ENCODE assay signal across 31 cellular contexts in genomic region chr2:208565690-208566421, GRCh38.
"Had no signal": no experiment of that assay in that cellular context is flagged by ENCODE, and none has a peak within 500 bp of the region (broad histone marks: within the 10 kb centered on the region; RNA-seq: fewer than 3 reads in every experiment).

No MANE protein-coding gene starts in this region.

- H3K27me3 ChIP-seq: ascending aorta, breast epithelium, cardiac muscle cell, colonic mucosa, heart left ventricle had no signal

- H3K27ac ChIP-seq: ascending aorta, breast epithelium, cardiac muscle cell, colonic mucosa, epithelial cell of prostate, heart left ventricle had no signal

- H3K9me3 ChIP-seq: ascending aorta, colonic mucosa had no signal

- ATAC-seq: activated CD4-positive, alpha-beta T cell treated with anti-CD3 and anti-CD28 coated beads for 36 hours; activated naive CD4-positive, alpha-beta T cell treated with anti-CD3 and anti-CD28 coated beads, Interleukin-2, amount 50 U/mL, for 72 hours; activated T-cell treated with anti-CD3 and anti-CD28 coated beads, Interleukin-2, amount 50 U/mL, for 72 hours; esophagus mucosa; heart left ventricle had no signal

- DNase-seq: activated CD4-positive, alpha-beta memory T cell treated with anti-CD3 and anti-CD28 coated beads, Interleukin-2, amount 10 ng/mL, durations not matched to agents 7 days and 5 days; activated CD4-positive, alpha-beta T cell treated with anti-CD3 and anti-CD28 coated beads for 36 hours; activated CD4-positive, alpha-beta T cell treated with anti-CD3 and anti-CD28 coated beads, Interleukin-2, amount 10 ng/mL, durations not matched to agents 7 days and 5 days; activated CD4-positive, alpha-beta T cell treated with anti-CD3 and anti-CD28 coated beads, Interleukin-2, amount 50 U/mL, for 4 hours; activated CD4-positive, CD25-positive, alpha-beta regulatory T cell; activated CD4-positive, CD25-positive, alpha-beta regulatory T cell treated with anti-CD3 and anti-CD28 coated beads, Interleukin-2, amount 50 U/mL, for 72 hours; activated CD8-positive, alpha-beta memory T cell treated with anti-CD3 and anti-CD28 coated beads, Interleukin-2, amount 50 U/mL, for 48 hours; activated gamma-delta T cell; activated naive CD4-positive, alpha-beta T cell; activated naive CD4-positive, alpha-beta T cell treated with anti-CD3 and anti-CD28 coated beads, Interleukin-2, amount 10 ng/mL, durations not matched to agents 7 days and 5 days; activated naive CD8-positive, alpha-beta T cell treated with anti-CD3 and anti-CD28 coated beads, Interleukin-2, amount 10 ng/mL, durations not matched to agents 7 days and 5 days; activated T-cell treated with anti-CD3 and anti-CD28 coated beads for 4 hours; activated T-cell treated with anti-CD3 and anti-CD28 coated beads, Interleukin-2, amount 50 U/mL, for 24 hours; activated T-cell treated with anti-CD3 and anti-CD28 coated beads, Interleukin-2, amount 50 U/mL, for 72 hours; central memory CD4-positive, alpha-beta T cell; cerebellar nuclear complex; colonic mucosa; effector CD8-positive, alpha-beta T cell; foreskin fibroblast; glutamatergic neuron; heart left ventricle; T-helper 2 cell had no signal

- H3K4me1 ChIP-seq: ascending aorta, breast epithelium, colonic mucosa, heart left ventricle had no signal

- H3K4me3 ChIP-seq: ascending aorta, breast epithelium, cardiac muscle cell, colonic mucosa, heart left ventricle had no signal

- FAIRE-seq: endometrium, endothelial cell of umbilical vein, frontal cortex had no signal

- H3K36me3 ChIP-seq: ascending aorta, breast epithelium, cardiac muscle cell, colonic mucosa, heart left ventricle had no signal
